Comparison of ENCODE assay signal across 14 cellular contexts in genomic region chr20:58433759-58434158, GRCh38. TPM values are rescaled to one million over a fixed set of nuclear protein-coding genes. Genes with fewer than 3 reads are reported as not detected.
A peak's percentile ranks its signal among the peaks of the same experiment; 100 is the strongest.
DNase-seq lines count a peak whose midpoint lies in the region; ATAC-seq, FAIRE-seq and TF ChIP-seq lines count a peak whose summit lies in the region.
"Had no signal": no experiment of that assay in that cellular context is flagged by ENCODE, and none has a peak within 500 bp of the region (broad histone marks: within the 10 kb centered on the region; RNA-seq: fewer than 3 reads in every experiment).

No MANE protein-coding gene starts in this region.

- H3K4me3 ChIP-seq in bronchial epithelial cell (ENCODE audit: low read depth, low read length) (no peak overlapping the region), right lobe of liver (no peak overlapping the region)

- H3K36me3 ChIP-seq in bronchial epithelial cell (ENCODE audit: control insufficient read depth, insufficient read depth, low read length) (peaks cover 7% of the 10 kb centered on the region), right lobe of liver (no peaks in the 10 kb centered on the region)

- DNase-seq in AG08396 (ENCODE audit: low spot score) (peak; percentile 73), HPDE6-E6E7 (ENCODE audit: extremely low spot score) (peak; percentile 72), bronchial epithelial cell (ENCODE audit: low read depth) (peak; percentile 59), right lobe of liver (no peak), DMS153 (lab: John Stamatoyannopoulos, UW) (no peak)
- DNase-seq in NK-92 treated with Interleukin-12 subunit alpha and Interleukin-12 subunit beta, amount 100 ng/mL, for 24 hours (lab: John Stamatoyannopoulos, UW): no peak
- no peak for DNase-seq in activated naive CD8-positive, alpha-beta T cell treated with anti-CD3 and anti-CD28 coated beads for 36 hours
- DNase-seq: activated T-cell treated with anti-CD3 and anti-CD28 coated beads, Interleukin-2, amount 50 U/mL, for 24 hours; Calu3; GOT3; NCI-H510A; stimulated activated CD4-positive, alpha-beta T cell treated with anti-CD3 and anti-CD28 coated beads, Interleukin-15, amount 100 ng/mL, for 24 hours had no signal

- no peaks in the 10 kb centered on the region for H3K9me3 Mint-ChIP-seq in activated naive CD8-positive, alpha-beta T cell treated with anti-CD3 and anti-CD28 coated beads for 36 hours
- H3K9me3 Mint-ChIP-seq: activated T-cell treated with anti-CD3 and anti-CD28 coated beads, Interleukin-2, amount 50 U/mL, for 24 hours; memory B cell had no signal

- no peaks in the 10 kb centered on the region for H3K9me3 ChIP-seq in right lobe of liver

- intact Hi-C loops in right lobe of liver (cut with DNase I): no loop called here

- no peaks in the 10 kb centered on the region for H3K27me3 ChIP-seq in bronchial epithelial cell (ENCODE audit: control insufficient read depth, insufficient read depth, low read length)
- H3K27me3 ChIP-seq in right lobe of liver: no peaks in the 10 kb centered on the region

- ATAC-seq in right lobe of liver: no peak
- ATAC-seq in HG03039 (IDR thresholded peaks at IDR 0.05; ENCODE audit: unreplicated experiment): no peak

- H3K4me1 Mint-ChIP-seq in activated naive CD8-positive, alpha-beta T cell treated with anti-CD3 and anti-CD28 coated beads for 36 hours: peaks cover 45% of the 10 kb centered on the region

- H3K27me3 Mint-ChIP-seq in activated naive CD8-positive, alpha-beta T cell treated with anti-CD3 and anti-CD28 coated beads for 36 hours: no peaks in the 10 kb centered on the region
- H3K27me3 Mint-ChIP-seq: activated T-cell treated with anti-CD3 and anti-CD28 coated beads, Interleukin-2, amount 50 U/mL, for 24 hours; memory B cell had no signal

- peak overlapping the region; percentile 30 to 83 (median 77) for H3K27ac ChIP-seq in right lobe of liver

- FAIRE-seq in bronchial epithelial cell (lab: Jason Lieb, UNC): no peak

- peaks cover 34% of the 10 kb centered on the region for H3K36me3 Mint-ChIP-seq in activated naive CD8-positive, alpha-beta T cell treated with anti-CD3 and anti-CD28 coated beads for 36 hours

- H3K4me3 Mint-ChIP-seq in activated naive CD8-positive, alpha-beta T cell treated with anti-CD3 and anti-CD28 coated beads for 36 hours: no peak overlapping the region
- H3K4me3 Mint-ChIP-seq: activated T-cell treated with anti-CD3 and anti-CD28 coated beads, Interleukin-2, amount 50 U/mL, for 24 hours; memory B cell had no signal

- TF ChIP-seq CTCF in bronchial epithelial cell (IDR thresholded peaks at IDR 0.05; ENCODE audit: insufficient read depth, low read length, severe bottlenecking) (no peak), right lobe of liver (IDR thresholded peaks at IDR 0.05) (no peak)

- no peak overlapping the region for H3K27ac Mint-ChIP-seq in activated naive CD8-positive, alpha-beta T cell treated with anti-CD3 and anti-CD28 coated beads for 36 hours

- H3K4me1 ChIP-seq in right lobe of liver: peaks cover 0 to 49% (median 27%) of the 10 kb centered on the region in 4 donors

- no peak for TF ChIP-seq POLR2A in right lobe of liver (IDR thresholded peaks at IDR 0.05)

- 71% methylated on average over 1 of the region's 1 CpG for WGBS in right lobe of liver (ENCODE audit: insufficient coverage, low coverage, low lambda C conversion rate, missing lambda C conversion rate)

RNA-seq across cellular contexts. Expression of gene VAPB, which starts 44.7 kb away (rescaled TPM):
- total RNA-seq in bronchial epithelial cell (12.9 and 16.3 TPM in 2 replicates), right lobe of liver (10 to 100 TPM; 17.5 to 42.9 (median 31.4) TPM)
- 10 to 100 TPM; 38.4 to 40.6 TPM for total RNA-seq in activated naive CD8-positive, alpha-beta T cell treated with anti-CD3 and anti-CD28 coated beads for 36 hours

Comparison
In these comparisons a context has a peak if more than half of its experiments do, and no peak if none do; other contexts are left out.
1. DNase-seq: peak in AG08396 (single experiment), HPDE6-E6E7 (single experiment) and bronchial epithelial cell (single experiment); none in right lobe of liver (0 of 3), NK-92 treated with Interleukin-12 subunit alpha and Interleukin-12 subunit beta, amount 100 ng/mL, for 24 hours (single experiment), activated naive CD8-positive, alpha-beta T cell treated with anti-CD3 and anti-CD28 coated beads for 36 hours (single experiment) and DMS153 (single experiment).